1 cellular context compared by ENCODE assay signal in genomic region chr6:132734694-132735236, GRCh38.
A peak's percentile ranks its signal among the peaks of the same experiment; 100 is the strongest.
TF ChIP-seq lines count a peak whose summit lies in the region.

No MANE protein-coding gene starts in this region.

TF ChIP-seq in HepG2, 621 proteins besides CTCF, POLR2A, EP300 and RAD21 (continued from another document and continues in another):
- TF ChIP-seq ZHX2 (IDR thresholded peaks at IDR 0.05; ENCODE audit: low read depth) (peak; percentile 52; the same call in 1 of the 2 replicates), ZHX2 (CRISPR knock-in tag; IDR thresholded peaks at IDR 0.05; ENCODE audit: borderline replicate concordance) (no peak), ZNF816 (CRISPR knock-in tag; IDR thresholded peaks at IDR 0.05; ENCODE audit: borderline replicate concordance) (no peak), SMARCE1 (IDR thresholded peaks at IDR 0.05; ENCODE audit: borderline replicate concordance) (0 out of 2 replicates have a peak, but pooled peaks have one; percentile 11), ZNF776 (CRISPR knock-in tag; IDR thresholded peaks at IDR 0.05) (no peak), SMAD9 (CRISPR knock-in tag; IDR thresholded peaks at IDR 0.05) (no peak), THRA (CRISPR knock-in tag; IDR thresholded peaks at IDR 0.05; ENCODE audit: borderline replicate concordance) (peak; percentile 52; the same call in 1 of the 2 replicates), TFDP2 (CRISPR knock-in tag; IDR thresholded peaks at IDR 0.05) (no peak), NFIC (IDR thresholded peaks at IDR 0.05; ENCODE audit: low read length) (peak; percentile 91), KDM1A (CRISPR knock-in tag; IDR thresholded peaks at IDR 0.05) (peak; percentile 91; the same call in 1 of the 2 replicates), CHD2 (IDR thresholded peaks at IDR 0.05; ENCODE audit: low read depth, low read length) (no peak), WIZ (CRISPR knock-in tag; IDR thresholded peaks at IDR 0.05) (peak; percentile 86; the same call in 1 of the 2 replicates), ZNF34 (CRISPR knock-in tag; IDR thresholded peaks at IDR 0.05; ENCODE audit: borderline replicate concordance) (0 out of 2 replicates have a peak, but pooled peaks have one; percentile 75), ZMYM3 (CRISPR knock-in tag; IDR thresholded peaks at IDR 0.05) (peak; percentile 84; the same call in 1 of the 2 replicates), ZNF850 (CRISPR knock-in tag; conservative IDR thresholded peaks at IDR 0.05) (no peak), KAT2B (IDR thresholded peaks at IDR 0.05; ENCODE audit: borderline replicate concordance, low read depth, low read length) (no peak), PAX8 (CRISPR knock-in tag; IDR thresholded peaks at IDR 0.05; ENCODE audit: borderline replicate concordance) (no peak), ZBTB26 (CRISPR knock-in tag; IDR thresholded peaks at IDR 0.05; ENCODE audit: borderline replicate concordance) (0 out of 2 replicates have a peak, but pooled peaks have one; percentile 52), ZNF704 (CRISPR knock-in tag; IDR thresholded peaks at IDR 0.05; ENCODE audit: borderline replicate concordance) (no peak), ATRX (CRISPR knock-in tag; IDR thresholded peaks at IDR 0.05; ENCODE audit: borderline replicate concordance) (no peak), SKIL (CRISPR knock-in tag; IDR thresholded peaks at IDR 0.05; ENCODE audit: borderline replicate concordance) (peak; percentile 73), HDAC6 (IDR thresholded peaks at IDR 0.05; ENCODE audit: low read depth, low read length) (no peak), PREB (CRISPR knock-in tag; IDR thresholded peaks at IDR 0.05) (no peak), FOSL2 (CRISPR knock-in tag; IDR thresholded peaks at IDR 0.05) (peak; percentile 85), ZFP82 (CRISPR knock-in tag; IDR thresholded peaks at IDR 0.05; ENCODE audit: borderline replicate concordance) (no peak), ZNF709 (CRISPR knock-in tag; IDR thresholded peaks at IDR 0.05) (no peak), GABPB1 (CRISPR knock-in tag; IDR thresholded peaks at IDR 0.05) (peak; percentile 57), ZNF343 (CRISPR knock-in tag; IDR thresholded peaks at IDR 0.05) (no peak), ADNP (CRISPR knock-in tag; IDR thresholded peaks at IDR 0.05) (no peak), KMT2B (CRISPR knock-in tag; IDR thresholded peaks at IDR 0.05) (peak; percentile 68; the same call in 1 of the 2 replicates), ZNF646 (CRISPR knock-in tag; IDR thresholded peaks at IDR 0.05) (peak; percentile 63; the same call in 1 of the 2 replicates), ZNF639 (CRISPR knock-in tag; conservative IDR thresholded peaks at IDR 0.05) (no peak), ZNF468 (CRISPR knock-in tag; IDR thresholded peaks at IDR 0.05) (no peak), EHMT2 (IDR thresholded peaks at IDR 0.05; ENCODE audit: borderline replicate concordance, low read depth, low read length) (peak; percentile 97; the same call in 1 of the 2 replicates)
